ENCODE assay signal across 9 cellular contexts in the genomic region with DNA sequence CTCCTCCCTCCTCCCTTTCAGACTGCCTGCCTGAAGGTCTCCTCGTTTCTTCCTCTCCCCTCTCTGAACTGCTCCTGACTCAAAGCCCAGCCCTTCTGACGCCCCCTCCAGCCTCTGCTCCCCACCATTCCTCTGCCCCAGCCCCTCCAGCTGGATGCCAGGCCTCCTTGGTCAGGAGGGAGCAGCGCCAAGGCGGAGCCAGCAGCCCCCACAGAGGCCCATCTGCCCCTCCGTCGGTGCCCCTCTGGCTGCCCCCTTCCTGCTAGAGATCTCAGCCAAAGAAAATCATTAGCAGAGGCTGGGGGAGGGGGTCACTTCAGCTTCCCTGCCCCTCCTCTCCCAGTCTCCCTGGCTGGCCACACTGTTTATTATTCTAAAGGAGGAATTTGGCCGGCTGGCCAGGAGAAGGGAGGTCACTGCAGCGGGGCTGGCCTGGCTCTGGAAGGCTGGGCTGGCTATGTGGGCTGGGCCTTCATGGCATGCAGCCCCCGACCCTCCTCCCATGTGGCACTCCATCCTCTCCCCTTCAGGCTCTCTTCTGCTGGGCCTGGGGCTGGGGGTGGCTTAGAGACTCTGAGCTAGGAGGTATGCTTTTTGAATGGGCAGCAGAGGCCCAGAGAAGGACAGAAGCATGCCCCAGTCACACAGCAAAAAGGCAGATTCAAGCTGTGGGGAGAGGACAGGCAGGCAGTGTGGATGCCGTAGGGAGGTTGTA. TPM values are rescaled to one million over a fixed set of nuclear protein-coding genes. Genes with fewer than 3 reads are reported as not detected.
A peak's percentile ranks its signal among the peaks of the same experiment; 100 is the strongest.
DNase-seq lines count a peak whose midpoint lies in the region; ATAC-seq and TF ChIP-seq lines count a peak whose summit lies in the region.
"Had no signal": no experiment of that assay in that cellular context is flagged by ENCODE, and none has a peak within 500 bp of the region (broad histone marks: within the 10 kb centered on the region; RNA-seq: fewer than 3 reads in every experiment).

No MANE protein-coding gene starts in this region.

- H3K9ac ChIP-seq in BLaER1 treated with 17β-estradiol and CSF1 and Interleukin-3, amounts not matched to agents 10 nM and 100 nM, result peak overlapping the region; percentile 36 to 81 (median 67)

- H3K4me1 ChIP-seq in BLaER1 treated with 17β-estradiol and CSF1 and Interleukin-3, amounts not matched to agents 10 nM and 100 nM, result peaks cover 85 to 100% (median 100%) of the 10 kb centered on the region in 10 experiments
- peaks cover 26 to 63% of the 10 kb centered on the region in 2 donors for H3K4me1 ChIP-seq in adrenal gland (replicated peaks in 1 of 2)

- ATAC-seq in left cardiac atrium, result peak; percentile 48 to 64
- no peak for ATAC-seq in stimulated activated naive B cell treated with anti-CD40 and anti-IgM and Interleukin-4, amounts not matched to agents 10 μg/mL and 1 μg/mL and 100 μg/mL, for 72 hours (replicated peaks)

- no peak overlapping the region for H3K4me3 Mint-ChIP-seq in stimulated activated naive B cell treated with anti-CD40 and anti-IgM and Interleukin-4, amounts not matched to agents 10 μg/mL and 1 μg/mL and 100 μg/mL, for 72 hours

- intact Hi-C loops in adrenal gland (cut with DNase I) (no loop called here), left cardiac atrium (cut with DNase I) (loop anchor here in 1 of 2 donors (10.0 kb wide), 1 partner anchor 296 kb away; no protein-coding TSS in a partner anchor), posterior vena cava (cut with DNase I) (no loop called here)

- WGBS in adrenal gland, 4 donors, result 47 to 56% (median 52%) methylated on average over 6 to 10 of the region's 10 CpGs

- no peak for TF ChIP-seq CTCF in adrenal gland (IDR thresholded peaks at IDR 0.05)

- H3K4me1 Mint-ChIP-seq in stimulated activated naive B cell treated with anti-CD40 and anti-IgM and Interleukin-4, amounts not matched to agents 10 μg/mL and 1 μg/mL and 100 μg/mL, for 72 hours, result peaks cover 7 to 11% of the 10 kb centered on the region in 2 donors

- H3K4me3 ChIP-seq in BLaER1 treated with 17β-estradiol and CSF1 and Interleukin-3, amounts not matched to agents 10 nM and 100 nM, result peak overlapping the region in 4 of 10 experiments; percentile 4 to 38 (median 16); a peak in 3 of 20 replicates
- H3K4me3 ChIP-seq in adrenal gland, result no peak overlapping the region

- no peak overlapping the region for H3K27ac Mint-ChIP-seq in stimulated activated naive B cell treated with anti-CD40 and anti-IgM and Interleukin-4, amounts not matched to agents 10 μg/mL and 1 μg/mL and 100 μg/mL, for 72 hours

- no peaks in the 10 kb centered on the region for H3K9me3 Mint-ChIP-seq in stimulated activated naive B cell treated with anti-CD40 and anti-IgM and Interleukin-4, amounts not matched to agents 10 μg/mL and 1 μg/mL and 100 μg/mL, for 72 hours

- H3K4me2 ChIP-seq in BLaER1 treated with 17β-estradiol and CSF1 and Interleukin-3, amounts not matched to agents 10 nM and 100 nM, result peak overlapping the region; percentile 90 to 100 (median 98)

- no peaks in the 10 kb centered on the region for H3K9me3 ChIP-seq in BLaER1 treated with 17β-estradiol and CSF1 and Interleukin-3, amounts not matched to agents 10 nM and 100 nM (replicated peaks in 1 of 11)
- H3K9me3 ChIP-seq in adrenal gland (replicated peaks in 1 of 3), result no peaks in the 10 kb centered on the region

- TF ChIP-seq POLR2A in adrenal gland (IDR thresholded peaks at IDR 0.05) (no peak), erythroblast (IDR thresholded peaks at IDR 0.05; ENCODE audit: low read length) (no peak)

- H3K36me3 ChIP-seq in BLaER1 treated with 17β-estradiol and CSF1 and Interleukin-3, amounts not matched to agents 10 nM and 100 nM, result peaks cover 0 to 40% (median 34%) of the 10 kb centered on the region in 11 experiments; a peak in 17 of 22 replicates
- H3K36me3 ChIP-seq in adrenal gland (replicated peaks in 1 of 2), result peaks cover 0 to 3% of the 10 kb centered on the region in 2 donors

- peak overlapping the region; percentile 11 to 91 (median 84); a peak in 21 of 22 replicates for H3K27ac ChIP-seq in BLaER1 treated with 17β-estradiol and CSF1 and Interleukin-3, amounts not matched to agents 10 nM and 100 nM
- H3K27ac ChIP-seq in adrenal gland, result peak overlapping the region in 4 of 5 donors; percentile 23 to 92 (median 64)

- no peaks in the 10 kb centered on the region for H3K27me3 Mint-ChIP-seq in stimulated activated naive B cell treated with anti-CD40 and anti-IgM and Interleukin-4, amounts not matched to agents 10 μg/mL and 1 μg/mL and 100 μg/mL, for 72 hours

- no peaks in the 10 kb centered on the region for H4K20me1 ChIP-seq in BLaER1 treated with 17β-estradiol and CSF1 and Interleukin-3, amounts not matched to agents 10 nM and 100 nM

- H3K36me3 Mint-ChIP-seq in stimulated activated naive B cell treated with anti-CD40 and anti-IgM and Interleukin-4, amounts not matched to agents 10 μg/mL and 1 μg/mL and 100 μg/mL, for 72 hours, result no peaks in the 10 kb centered on the region

- peak; percentile 49 to 72 (median 65) for DNase-seq in adrenal gland
- DNase-seq in left cardiac atrium, result peak; percentile 74
- DNase-seq in posterior vena cava (ENCODE audit: low spot score), result peak; percentile 88
- DNase-seq in SK-N-DZ (ENCODE audit: low spot score), result no peak
- no peak for DNase-seq in RPMI8226
- DNase-seq in stimulated activated naive B cell treated with anti-CD40 and anti-IgM and Interleukin-4, amounts not matched to agents 10 μg/mL and 1 μg/mL and 100 μg/mL, for 72 hours, result no peak
- no peak for DNase-seq in erythroblast (lab: John Stamatoyannopoulos, UW)

- H3K27me3 ChIP-seq in BLaER1 treated with 17β-estradiol and CSF1 and Interleukin-3, amounts not matched to agents 10 nM and 100 nM, result no peaks in the 10 kb centered on the region
- H3K27me3 ChIP-seq in adrenal gland, result no peaks in the 10 kb centered on the region

RNA-seq across cellular contexts. Expression of gene PDGFRB, which starts 16.9 kb away (rescaled TPM):
- total RNA-seq in adrenal gland (100 to 1,000 TPM in 1 of 8 donors, 10 to 100 TPM in 7; 54.8 to 188 (median 80.1) TPM), left cardiac atrium (10 to 100 TPM; 62.9 to 68.3 TPM), posterior vena cava (100 to 1,000 TPM; 251 to 394 TPM)
- 10 to 100 TPM; 21.3 to 55.7 (median 37.2) TPM for polyA plus RNA-seq in adrenal gland
- polyA plus RNA-seq in SK-N-DZ (2014; cell fraction: cytosol; rRNA removed), result 9.7 and 10.5 TPM in 2 replicates
- 13.0 and 23.0 TPM in 2 replicates for polyA plus RNA-seq in SK-N-DZ (2014; cell fraction: nucleus; rRNA removed)

RNA-seq across cellular contexts. Expression of gene CDX1, which starts 27.9 kb away (rescaled TPM):
- total RNA-seq in adrenal gland (under 1 TPM in 2 of 8 donors, not detected in 6; 0.23 to 0.32 TPM), left cardiac atrium (not detected), posterior vena cava (under 1 TPM in 1 of 2 donors, not detected in 1; 0.28 TPM)
- under 1 TPM in 2 of 3 donors, not detected in 1; 0.17 to 0.24 TPM for polyA plus RNA-seq in adrenal gland
- not detected in 2 replicates for polyA plus RNA-seq in SK-N-DZ (2014; cell fraction: cytosol; rRNA removed)
- 0.12 TPM in 1 of 2 replicates, not detected in the other for polyA plus RNA-seq in SK-N-DZ (2014; cell fraction: nucleus; rRNA removed)
- total RNA-seq: omental fat pad had no signal

RNA-seq across cellular contexts. Expression of gene SLC6A7, which starts 51.2 kb away (rescaled TPM):
- not detected for total RNA-seq in adrenal gland
- polyA plus RNA-seq in adrenal gland, result not detected
- total RNA-seq in left cardiac atrium, result not detected
- total RNA-seq in posterior vena cava, result under 1 TPM; 0.14 to 0.19 TPM
- polyA plus RNA-seq in SK-N-DZ (2014; cell fraction: cytosol; rRNA removed), result not detected in 2 replicates
- polyA plus RNA-seq in SK-N-DZ (2014; cell fraction: nucleus; rRNA removed), result not detected in 2 replicates
- total RNA-seq: omental fat pad had no signal

RNA-seq across cellular contexts. Expression of gene CSF1R, which starts 52.4 kb away (rescaled TPM):
- total RNA-seq in adrenal gland (100 to 1,000 TPM in 2 of 8 donors, 10 to 100 TPM in 6; 37.2 to 165 (median 94.4) TPM), left cardiac atrium (10 to 100 TPM; 18.3 to 41.6 TPM), posterior vena cava (10 to 100 TPM; 30.8 to 55.1 TPM)
- polyA plus RNA-seq in adrenal gland, result 10 to 100 TPM; 17.9 to 20.0 (median 19.0) TPM
- not detected in 2 replicates for polyA plus RNA-seq in SK-N-DZ (2014; cell fraction: cytosol; rRNA removed)
- not detected in 2 replicates for polyA plus RNA-seq in SK-N-DZ (2014; cell fraction: nucleus; rRNA removed)

Comparison
In these comparisons a context has a peak if more than half of its experiments do, and no peak if none do; other contexts are left out.
1. DNase-seq: peak in adrenal gland (7 of 7), left cardiac atrium (single experiment) and posterior vena cava (single experiment); none in SK-N-DZ (single experiment), RPMI8226 (single experiment), stimulated activated naive B cell treated with anti-CD40 and anti-IgM and Interleukin-4, amounts not matched to agents 10 μg/mL and 1 μg/mL and 100 μg/mL, for 72 hours (single experiment) and erythroblast (0 of 2).
2. ATAC-seq: peak in left cardiac atrium (2 of 2); none in stimulated activated naive B cell treated with anti-CD40 and anti-IgM and Interleukin-4, amounts not matched to agents 10 μg/mL and 1 μg/mL and 100 μg/mL, for 72 hours (0 of 2).